In the genomic region with DNA sequence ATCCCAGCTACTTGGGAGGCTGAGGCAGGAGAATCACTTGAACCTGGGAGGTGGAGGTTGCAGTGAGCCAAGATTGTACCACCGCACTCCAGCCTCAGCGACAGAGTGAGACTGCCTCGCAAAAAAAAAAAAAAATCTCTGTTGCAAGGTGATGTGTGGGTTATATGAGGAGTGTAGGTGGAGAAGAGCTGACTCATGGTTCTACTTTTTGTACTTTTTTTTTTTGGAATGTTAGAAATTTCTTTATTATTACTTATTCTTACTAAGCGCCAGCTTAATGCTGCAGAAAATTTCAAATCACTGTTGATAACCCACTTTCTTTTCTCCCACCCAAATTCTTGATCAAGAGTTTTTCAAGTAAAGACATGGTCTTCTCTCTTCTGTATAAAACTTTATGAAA, we compare ENCODE assay signal across 28 cellular contexts. TPM values are rescaled to one million over a fixed set of nuclear protein-coding genes. Genes with fewer than 3 reads are reported as not detected.
"Had no signal": no experiment of that assay in that cellular context is flagged by ENCODE, and none has a peak within 500 bp of the region (broad histone marks: within the 10 kb centered on the region; RNA-seq: fewer than 3 reads in every experiment).

No MANE protein-coding gene starts in this region.

- H3K4me1 Mint-ChIP-seq: mesothelial cell of epicardium, naive B cell had no signal

- H3K9me3 ChIP-seq: esophagus squamous epithelium, gastrocnemius medialis, heart right ventricle, left lung, lower lobe of right lung, mucosa of descending colon had no signal

- H3K27ac Mint-ChIP-seq: mesothelial cell of epicardium had no signal

- DNase-seq: dermis blood vessel endothelial cell; dorsolateral prefrontal cortex; effector CD4-positive, alpha-beta T cell; effector memory CD4-positive, alpha-beta T cell; esophagus squamous epithelium; foreskin fibroblast; foreskin melanocyte; gastrocnemius medialis; glutamatergic neuron; heart right ventricle; hippocampal formation; left cardiac atrium; left lung; left ventricle myocardium superior; lower lobe of right lung; mesenchymal stem cell; mucosa of descending colon; naive B cell had no signal

- ATAC-seq: gastrocnemius medialis, heart right ventricle, left cardiac atrium, left lung, left ventricle myocardium superior, lower lobe of right lung, mucosa of descending colon had no signal

- FAIRE-seq: endothelial cell of umbilical vein, islet of Langerhans, keratinocyte had no signal

- H3K4me3 Mint-ChIP-seq: mesothelial cell of epicardium had no signal

- H3K27ac ChIP-seq: coronary artery, dorsolateral prefrontal cortex, esophagus squamous epithelium, gastrocnemius medialis, heart right ventricle, left lung, lower lobe of right lung had no signal

- H3K9me3 Mint-ChIP-seq: mesothelial cell of epicardium, naive B cell had no signal

- H3K4me1 ChIP-seq: esophagus squamous epithelium, gastrocnemius medialis, heart right ventricle, lower lobe of right lung had no signal

- H3K27me3 ChIP-seq: dorsolateral prefrontal cortex, esophagus squamous epithelium, gastrocnemius medialis, heart right ventricle, left lung had no signal

- H3K4me3 ChIP-seq: coronary artery, dorsolateral prefrontal cortex, esophagus squamous epithelium, gastrocnemius medialis, heart right ventricle, left lung, lower lobe of right lung, mucosa of descending colon had no signal

RNA-seq across cellular contexts. Expression of gene DNAJB13, which starts 29.6 kb away (rescaled TPM):
- total RNA-seq: dermis blood vessel endothelial cell, esophagus squamous epithelium, gastrocnemius medialis, glomerular endothelial cell, heart right ventricle, kidney epithelial cell, left cardiac atrium, left ventricle myocardium superior, lung microvascular endothelial cell, mesenteric fat pad, mucosa of descending colon had no signal
- polyA plus RNA-seq: esophagus, heart right ventricle had no signal
